In the genomic region with DNA sequence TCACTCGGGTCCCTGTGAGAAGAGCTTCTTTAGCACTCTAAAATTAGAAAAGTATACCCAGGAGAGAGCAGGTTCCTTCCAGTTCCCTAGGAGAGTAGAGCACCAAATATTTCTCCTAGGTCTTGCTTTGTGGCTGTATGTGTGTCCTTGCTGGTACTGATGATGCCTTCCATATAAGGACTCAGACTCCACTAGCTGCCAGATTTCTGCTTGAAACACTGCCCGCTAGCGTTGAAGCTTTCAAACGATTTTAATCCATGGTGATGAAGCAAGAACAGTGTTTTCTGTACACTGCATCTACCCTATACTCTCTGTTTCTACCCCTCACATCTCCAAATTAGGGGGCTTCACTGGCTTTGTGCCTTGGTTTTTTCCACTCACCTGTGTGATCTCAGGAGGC, we compare ENCODE assay signal across 8 cellular contexts. TPM values are rescaled to one million over a fixed set of nuclear protein-coding genes. Genes with fewer than 3 reads are reported as not detected.
DNase-seq lines count a peak whose midpoint lies in the region; ATAC-seq, FAIRE-seq and TF ChIP-seq lines count a peak whose summit lies in the region.

No MANE protein-coding gene starts in this region.

- H3K4me3 ChIP-seq in A549, result no peak overlapping the region
- H3K4me3 ChIP-seq in adrenal gland, result no peak overlapping the region
- H3K4me3 ChIP-seq in right lobe of liver, result no peak overlapping the region
- H3K4me3 ChIP-seq in Peyer's patch, result no peak overlapping the region

- 58% methylated on average over 4 of the region's 4 CpGs for WGBS in A549 (ENCODE audit: missing lambda C conversion rate)
- WGBS in adrenal gland, 4 donors, result 17 to 34% (median 20%) methylated on average over 4 of the region's 4 CpGs
- 33% methylated on average over 4 of the region's 4 CpGs for WGBS in right lobe of liver (ENCODE audit: insufficient coverage, low coverage, low lambda C conversion rate, missing lambda C conversion rate)

- no peak for TF ChIP-seq RAD21 in A549 (conservative IDR thresholded peaks at IDR 0.05 in 1 of 2, IDR thresholded peaks at IDR 0.05 in 1 of 2)

- H3K27ac ChIP-seq in A549 (no peak overlapping the region), adrenal gland (no peak overlapping the region), right lobe of liver (no peak overlapping the region), Peyer's patch (peak overlapping the region in 1 of 4 donors; percentile 94)

- TF ChIP-seq CTCF in A549 (IDR thresholded peaks at IDR 0.05), result no peak
- peak in 5 of 6 experiments; percentile 17 to 45 (median 33) for TF ChIP-seq CTCF in adrenal gland (IDR thresholded peaks at IDR 0.05)
- peak; percentile 13 to 41 (median 20) for TF ChIP-seq CTCF in right lobe of liver (IDR thresholded peaks at IDR 0.05)
- peak in 2 of 6 experiments; percentile 11 to 26 for TF ChIP-seq CTCF in Peyer's patch (IDR thresholded peaks at IDR 0.05)

- H3K27me3 ChIP-seq in adrenal gland (no peaks in the 10 kb centered on the region), right lobe of liver (no peaks in the 10 kb centered on the region), Peyer's patch (no peaks in the 10 kb centered on the region)

- TF ChIP-seq POLR2A in A549 (IDR thresholded peaks at IDR 0.05; ENCODE audit: low read length) (no peak), adrenal gland (IDR thresholded peaks at IDR 0.05) (no peak), right lobe of liver (IDR thresholded peaks at IDR 0.05) (no peak), Peyer's patch (IDR thresholded peaks at IDR 0.05) (no peak)

- TF ChIP-seq EP300 in A549 (IDR thresholded peaks at IDR 0.05), result no peak

- DNase-seq in A549 (ENCODE audit: low read depth in 1 of 2, low spot score in 1 of 2), result peak in 1 of 2 experiments; percentile 25
- DNase-seq in NCI-H1436 treated with DMSO at 0.1 percent for 48 hours (lab: John Stamatoyannopoulos, UW), result peak; percentile 74
- DNase-seq in adrenal gland, result peak; percentile 20 to 77 (median 40)
- no peak for DNase-seq in right lobe of liver
- DNase-seq in activated CD4-positive, CD25-positive, alpha-beta regulatory T cell (lab: John Stamatoyannopoulos, UW), result no peak
- no peak for DNase-seq in Peyer's patch
- no peak for DNase-seq in stimulated activated CD4-positive, alpha-beta T cell treated with anti-CD3 and anti-CD28 coated beads, Interleukin-4, amount 100 ng/mL, for 1 hour

- intact Hi-C loops in adrenal gland (cut with DNase I), result no loop called here
- intact Hi-C loops in right lobe of liver (cut with DNase I), result no loop called here

- FAIRE-seq in A549 (lab: Jason Lieb, UNC), result no peak

- H3K4me2 ChIP-seq in A549, result 0 out of 3 replicates have a peak overlapping the region, but pooled peaks have one; percentile 85

- POLR2A ChIA-PET in A549 (lab: Yijun Ruan, JAX), result no interaction called here

- no peaks in the 10 kb centered on the region for H3K9me3 ChIP-seq in A549
- no peaks in the 10 kb centered on the region for H3K9me3 ChIP-seq in adrenal gland (replicated peaks in 1 of 3)
- H3K9me3 ChIP-seq in right lobe of liver, result no peaks in the 10 kb centered on the region
- no peaks in the 10 kb centered on the region for H3K9me3 ChIP-seq in Peyer's patch

- ATAC-seq in A549 (no peak), GM21360 (IDR thresholded peaks at IDR 0.05; ENCODE audit: unreplicated experiment) (peak; percentile 24), right lobe of liver (peak in 1 of 4 donors; percentile 2)

- H3K36me3 ChIP-seq in adrenal gland (replicated peaks in 1 of 2) (no peaks in the 10 kb centered on the region), right lobe of liver (no peaks in the 10 kb centered on the region), Peyer's patch (no peaks in the 10 kb centered on the region)

- H3K4me1 ChIP-seq in A549 (peaks cover 19% of the 10 kb centered on the region; the same call in 2 of the 3 replicates), adrenal gland (replicated peaks in 1 of 2) (peaks cover 7% of the 10 kb centered on the region in 2 donors), right lobe of liver (peaks cover 0 to 13% (median 4%) of the 10 kb centered on the region in 4 donors), Peyer's patch (peaks cover 0 to 12% (median 4%) of the 10 kb centered on the region in 4 donors)

- CTCF ChIA-PET in A549 (lab: Yijun Ruan, JAX), result interaction anchor here (1.8 kb wide), 1 partner anchor 12 kb away, joined by 6 read pairs; no protein-coding TSS in a partner anchor

TF ChIP-seq in A549, 52 proteins besides CTCF, POLR2A, EP300 and RAD21:
- TF ChIP-seq HOXB5 (CRISPR knock-in tag; IDR thresholded peaks at IDR 0.05) (no peak), CBX2 (IDR thresholded peaks at IDR 0.05; ENCODE audit: borderline replicate concordance, low read depth) (no peak), RFX5 (IDR thresholded peaks at IDR 0.05) (no peak), SMC3 (IDR thresholded peaks at IDR 0.05) (no peak), MAFK (IDR thresholded peaks at IDR 0.05; ENCODE audit: partially characterized antibody) (no peak), RNF2 (IDR thresholded peaks at IDR 0.05; ENCODE audit: borderline replicate concordance, low read depth) (no peak), ESRRA (IDR thresholded peaks at IDR 0.05; ENCODE audit: borderline replicate concordance, low read length) (no peak), PHF8 (IDR thresholded peaks at IDR 0.05; ENCODE audit: borderline replicate concordance, low read depth) (no peak), KDM1A (IDR thresholded peaks at IDR 0.05; ENCODE audit: low read depth) (no peak), HDAC2 (IDR thresholded peaks at IDR 0.05) (no peak)
- TF ChIP-seq, protein P1, sequence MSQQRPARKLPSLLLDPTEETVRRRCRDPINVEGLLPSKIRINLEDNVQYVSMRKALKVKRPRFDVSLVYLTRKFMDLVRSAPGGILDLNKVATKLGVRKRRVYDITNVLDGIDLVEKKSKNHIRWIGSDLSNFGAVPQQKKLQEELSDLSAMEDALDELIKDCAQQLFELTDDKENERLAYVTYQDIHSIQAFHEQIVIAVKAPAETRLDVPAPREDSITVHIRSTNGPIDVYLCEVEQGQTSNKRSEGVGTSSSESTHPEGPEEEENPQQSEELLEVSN (IDR thresholded peaks at IDR 0.05; ENCODE audit: borderline replicate concordance, low read depth), result no peak
- TF ChIP-seq, protein P2, sequence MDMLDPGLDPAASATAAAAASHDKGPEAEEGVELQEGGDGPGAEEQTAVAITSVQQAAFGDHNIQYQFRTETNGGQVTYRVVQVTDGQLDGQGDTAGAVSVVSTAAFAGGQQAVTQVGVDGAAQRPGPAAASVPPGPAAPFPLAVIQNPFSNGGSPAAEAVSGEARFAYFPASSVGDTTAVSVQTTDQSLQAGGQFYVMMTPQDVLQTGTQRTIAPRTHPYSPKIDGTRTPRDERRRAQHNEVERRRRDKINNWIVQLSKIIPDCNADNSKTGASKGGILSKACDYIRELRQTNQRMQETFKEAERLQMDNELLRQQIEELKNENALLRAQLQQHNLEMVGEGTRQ (IDR thresholded peaks at IDR 0.05), result no peak
- TF ChIP-seq, protein P3, sequence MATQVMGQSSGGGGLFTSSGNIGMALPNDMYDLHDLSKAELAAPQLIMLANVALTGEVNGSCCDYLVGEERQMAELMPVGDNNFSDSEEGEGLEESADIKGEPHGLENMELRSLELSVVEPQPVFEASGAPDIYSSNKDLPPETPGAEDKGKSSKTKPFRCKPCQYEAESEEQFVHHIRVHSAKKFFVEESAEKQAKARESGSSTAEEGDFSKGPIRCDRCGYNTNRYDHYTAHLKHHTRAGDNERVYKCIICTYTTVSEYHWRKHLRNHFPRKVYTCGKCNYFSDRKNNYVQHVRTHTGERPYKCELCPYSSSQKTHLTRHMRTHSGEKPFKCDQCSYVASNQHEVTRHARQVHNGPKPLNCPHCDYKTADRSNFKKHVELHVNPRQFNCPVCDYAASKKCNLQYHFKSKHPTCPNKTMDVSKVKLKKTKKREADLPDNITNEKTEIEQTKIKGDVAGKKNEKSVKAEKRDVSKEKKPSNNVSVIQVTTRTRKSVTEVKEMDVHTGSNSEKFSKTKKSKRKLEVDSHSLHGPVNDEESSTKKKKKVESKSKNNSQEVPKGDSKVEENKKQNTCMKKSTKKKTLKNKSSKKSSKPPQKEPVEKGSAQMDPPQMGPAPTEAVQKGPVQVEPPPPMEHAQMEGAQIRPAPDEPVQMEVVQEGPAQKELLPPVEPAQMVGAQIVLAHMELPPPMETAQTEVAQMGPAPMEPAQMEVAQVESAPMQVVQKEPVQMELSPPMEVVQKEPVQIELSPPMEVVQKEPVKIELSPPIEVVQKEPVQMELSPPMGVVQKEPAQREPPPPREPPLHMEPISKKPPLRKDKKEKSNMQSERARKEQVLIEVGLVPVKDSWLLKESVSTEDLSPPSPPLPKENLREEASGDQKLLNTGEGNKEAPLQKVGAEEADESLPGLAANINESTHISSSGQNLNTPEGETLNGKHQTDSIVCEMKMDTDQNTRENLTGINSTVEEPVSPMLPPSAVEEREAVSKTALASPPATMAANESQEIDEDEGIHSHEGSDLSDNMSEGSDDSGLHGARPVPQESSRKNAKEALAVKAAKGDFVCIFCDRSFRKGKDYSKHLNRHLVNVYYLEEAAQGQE (IDR thresholded peaks at IDR 0.05), result no peak
TF ChIP-seq in A549: peak in this region for 0.

RNA-seq across cellular contexts. Expression of a gene that starts 2.4 kb away (rescaled TPM):
- polyA plus RNA-seq in A549 (2011; rRNA removed), result 28.4 and 43.3 TPM in 2 replicates
- 5.5 and 5.7 TPM in 2 replicates for polyA plus RNA-seq in A549 (2012; cell fraction: cytosol; rRNA removed)
- polyA plus RNA-seq in A549 (2012; cell fraction: nucleus; rRNA removed), result 5.0 and 7.3 TPM in 2 replicates
- 33.1 to 35.5 TPM (median 33.9 TPM) in 3 replicates for polyA plus RNA-seq in A549 (2017; fragmentation: RNase III; extraction: RNeasy Plus Mini Kit Qiagen cat#74134 plus additional on column Dnase treatment)
- 14.5 and 15.5 TPM in 2 replicates for polyA minus RNA-seq in A549 (2011; rRNA and poly(A)+ RNA removed)
- total RNA-seq in adrenal gland, result 10 to 100 TPM in 2 of 8 donors, 1 to 10 TPM in 6; 4.3 to 11.2 (median 7.3) TPM
- 1 to 10 TPM; 1.1 to 7.6 (median 1.9) TPM for polyA plus RNA-seq in adrenal gland
- total RNA-seq in right lobe of liver, result 1 to 10 TPM; 2.5 to 5.8 (median 3.6) TPM
- 10 to 100 TPM in 1 of 4 donors, 1 to 10 TPM in 3; 4.7 to 15.7 (median 5.4) TPM for total RNA-seq in Peyer's patch

Comparison
In these comparisons a context has a peak if more than half of its experiments do, and no peak if none do; other contexts are left out.
1. DNase-seq: peak in NCI-H1436 treated with DMSO at 0.1 percent for 48 hours (single experiment) and adrenal gland (7 of 7); none in right lobe of liver (0 of 3), activated CD4-positive, CD25-positive, alpha-beta regulatory T cell (0 of 4), Peyer's patch (0 of 3) and stimulated activated CD4-positive, alpha-beta T cell treated with anti-CD3 and anti-CD28 coated beads, Interleukin-4, amount 100 ng/mL, for 1 hour (single experiment).